Comparison of ENCODE assay signal across 13 cellular contexts in the genomic region with DNA sequence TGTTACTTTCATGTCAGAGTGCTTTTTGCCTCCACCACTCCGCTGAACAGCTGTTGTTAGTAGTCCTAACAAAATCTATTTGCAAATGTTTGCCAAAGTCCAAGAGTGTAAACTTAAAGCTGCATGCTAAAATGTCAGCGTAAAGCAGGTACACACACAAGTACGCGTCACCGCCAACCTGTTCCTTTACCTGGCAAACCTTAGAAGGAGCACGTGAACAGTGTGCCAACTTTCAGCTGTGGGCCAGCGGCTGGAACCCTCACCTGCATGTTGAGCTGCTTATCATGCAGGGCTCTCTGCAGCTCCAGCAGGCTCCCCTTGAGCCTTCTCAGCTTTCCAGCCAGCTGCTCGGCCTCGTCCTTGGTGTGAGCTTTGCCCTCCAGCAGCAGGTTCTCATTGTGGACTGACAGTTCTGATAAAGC.
A peak's percentile ranks its signal among the peaks of the same experiment; 100 is the strongest.
DNase-seq lines count a peak whose midpoint lies in the region; ATAC-seq and TF ChIP-seq lines count a peak whose summit lies in the region.
"Had no signal": no experiment of that assay in that cellular context is flagged by ENCODE, and none has a peak within 500 bp of the region (broad histone marks: within the 10 kb centered on the region; RNA-seq: fewer than 3 reads in every experiment).

No MANE protein-coding gene starts in this region.

- no peaks in the 10 kb centered on the region for H3K27me3 Mint-ChIP-seq in naive thymus-derived CD4-positive, alpha-beta T cell

- H3K36me3 Mint-ChIP-seq in naive thymus-derived CD4-positive, alpha-beta T cell: peaks cover 0 to 30% (median 16%) of the 10 kb centered on the region in 5 donors

- intact Hi-C loops in mucosa of descending colon (cut with DNase I, micrococcal nuclease): no loop called here
- intact Hi-C loops in naive thymus-derived CD4-positive, alpha-beta T cell (cut with micrococcal nuclease): no loop called here

- H3K9me3 Mint-ChIP-seq in naive thymus-derived CD4-positive, alpha-beta T cell: no peaks in the 10 kb centered on the region

- H3K36me3 ChIP-seq in duodenal mucosa (ENCODE audit: control insufficient read depth in 1 of 2, insufficient read depth in 2 of 2, low read length in 2 of 2) (peaks cover 0 to 5% of the 10 kb centered on the region in 2 donors), mucosa of descending colon (ENCODE audit: low read depth) (no peaks in the 10 kb centered on the region)
- H3K36me3 ChIP-seq in naive thymus-derived CD4-positive, alpha-beta T cell (ENCODE audit: control insufficient read depth in 2 of 3, insufficient read depth in 3 of 3, low read length in 3 of 3): peaks cover 2 to 47% (median 6%) of the 10 kb centered on the region in 3 experiments

- POLR2A ChIA-PET in naive thymus-derived CD4-positive, alpha-beta T cell (lab: Charles Lee): no interaction called here

- H3K9me3 ChIP-seq in duodenal mucosa (ENCODE audit: control insufficient read depth in 1 of 2, low read length in 2 of 2) (no peaks in the 10 kb centered on the region), mucosa of descending colon (no peaks in the 10 kb centered on the region)
- H3K9me3 ChIP-seq in naive thymus-derived CD4-positive, alpha-beta T cell (ENCODE audit: control insufficient read depth in 2 of 3, low read length in 3 of 3): no peaks in the 10 kb centered on the region
- H3K9me3 ChIP-seq: ascending aorta had no signal

- DNase-seq in COLO668 (lab: John Stamatoyannopoulos, UW; ENCODE audit: unreplicated experiment): peak; percentile 72
- DNase-seq in NCI-H1092 (lab: John Stamatoyannopoulos, UW): peak; percentile 2
- peak in 2 of 3 donors; percentile 46 to 54 for DNase-seq in mucosa of descending colon
- DNase-seq in Kasumi-1 (lab: John Stamatoyannopoulos, UW): no peak
- DNase-seq in C1 segment of cervical spinal cord (lab: John Stamatoyannopoulos, UW): no peak
- DNase-seq in NCI-H1105 treated with DMSO at 0.1 percent for 48 hours (lab: John Stamatoyannopoulos, UW): no peak
- DNase-seq in naive thymus-derived CD4-positive, alpha-beta T cell: no peak
- DNase-seq: activated CD8-positive, alpha-beta T cell treated with anti-CD3 and anti-CD28 coated beads, Interleukin-2, amount 10 ng/mL, durations not matched to agents 7 days and 5 days; NCI-H526; SIG-M5 had no signal

- H3K4me1 ChIP-seq in duodenal mucosa (ENCODE audit: control insufficient read depth in 1 of 2, insufficient read depth in 2 of 2, low read length in 2 of 2): peaks cover 7 to 8% of the 10 kb centered on the region in 2 donors
- peaks cover 11% of the 10 kb centered on the region for H3K4me1 ChIP-seq in mucosa of descending colon (ENCODE audit: low read depth)
- no peaks in the 10 kb centered on the region for H3K4me1 ChIP-seq in naive thymus-derived CD4-positive, alpha-beta T cell (ENCODE audit: control insufficient read depth in 2 of 2, insufficient read depth in 2 of 2, low read length in 2 of 2)

- H3K27me3 ChIP-seq in duodenal mucosa (ENCODE audit: control insufficient read depth in 1 of 2, insufficient read depth in 2 of 2, low read length in 2 of 2): no peaks in the 10 kb centered on the region
- H3K27me3 ChIP-seq in naive thymus-derived CD4-positive, alpha-beta T cell (ENCODE audit: control insufficient read depth in 2 of 2, insufficient read depth in 2 of 2, low read length in 2 of 2): no peaks in the 10 kb centered on the region
- H3K27me3 ChIP-seq: ascending aorta had no signal

- no peak overlapping the region for H3K27ac Mint-ChIP-seq in naive thymus-derived CD4-positive, alpha-beta T cell
- H3K27ac Mint-ChIP-seq: activated CD8-positive, alpha-beta T cell treated with anti-CD3 and anti-CD28 coated beads, Interleukin-2, amount 10 ng/mL, durations not matched to agents 7 days and 5 days had no signal

- H3K4me1 Mint-ChIP-seq in naive thymus-derived CD4-positive, alpha-beta T cell: peaks cover 0 to 2% (median 0%) of the 10 kb centered on the region in 7 donors

- CTCF ChIA-PET in naive thymus-derived CD4-positive, alpha-beta T cell (lab: Charles Lee): no interaction called here

- no peak for TF ChIP-seq CTCF in mucosa of descending colon (IDR thresholded peaks at IDR 0.05)

- ATAC-seq in mucosa of descending colon: peak; percentile 92
- no peak for ATAC-seq in naive thymus-derived CD4-positive, alpha-beta T cell
- ATAC-seq: activated CD8-positive, alpha-beta T cell treated with anti-CD3 and anti-CD28 coated beads, Interleukin-2, amount 10 ng/mL, durations not matched to agents 7 days and 5 days; GM12878 had no signal

- H3K27ac ChIP-seq in duodenal mucosa (ENCODE audit: low read depth, low read length): no peak overlapping the region
- H3K27ac ChIP-seq in naive thymus-derived CD4-positive, alpha-beta T cell (ENCODE audit: low read depth, low read length): no peak overlapping the region

- H3K4me3 ChIP-seq in duodenal mucosa (ENCODE audit: low read depth in 1 of 2, low read length in 2 of 2): peak overlapping the region; percentile 7 to 28
- H3K4me3 ChIP-seq in mucosa of descending colon: no peak overlapping the region
- no peak overlapping the region for H3K4me3 ChIP-seq in naive thymus-derived CD4-positive, alpha-beta T cell (ENCODE audit: low read length)
- H3K4me3 ChIP-seq: ascending aorta, GM12878 had no signal

- H3K9ac ChIP-seq in duodenal mucosa (ENCODE audit: low read depth in 1 of 2, low read length in 2 of 2): no peak overlapping the region

- no peak overlapping the region for H3K4me3 Mint-ChIP-seq in naive thymus-derived CD4-positive, alpha-beta T cell
- H3K4me3 Mint-ChIP-seq: activated CD8-positive, alpha-beta T cell treated with anti-CD3 and anti-CD28 coated beads, Interleukin-2, amount 10 ng/mL, durations not matched to agents 7 days and 5 days had no signal

Comparison
In these comparisons a context has a peak if more than half of its experiments do, and no peak if none do; other contexts are left out.
1. DNase-seq: peak in COLO668 (single experiment), NCI-H1092 (single experiment) and mucosa of descending colon (2 of 3); none in Kasumi-1 (0 of 2), C1 segment of cervical spinal cord (0 of 14), NCI-H1105 treated with DMSO at 0.1 percent for 48 hours (single experiment) and naive thymus-derived CD4-positive, alpha-beta T cell (0 of 9).
2. H3K4me3 ChIP-seq: peak in duodenal mucosa (2 of 2); none in mucosa of descending colon (single experiment) and naive thymus-derived CD4-positive, alpha-beta T cell (single experiment).